8 cellular contexts compared by ENCODE assay signal in the genomic region with DNA sequence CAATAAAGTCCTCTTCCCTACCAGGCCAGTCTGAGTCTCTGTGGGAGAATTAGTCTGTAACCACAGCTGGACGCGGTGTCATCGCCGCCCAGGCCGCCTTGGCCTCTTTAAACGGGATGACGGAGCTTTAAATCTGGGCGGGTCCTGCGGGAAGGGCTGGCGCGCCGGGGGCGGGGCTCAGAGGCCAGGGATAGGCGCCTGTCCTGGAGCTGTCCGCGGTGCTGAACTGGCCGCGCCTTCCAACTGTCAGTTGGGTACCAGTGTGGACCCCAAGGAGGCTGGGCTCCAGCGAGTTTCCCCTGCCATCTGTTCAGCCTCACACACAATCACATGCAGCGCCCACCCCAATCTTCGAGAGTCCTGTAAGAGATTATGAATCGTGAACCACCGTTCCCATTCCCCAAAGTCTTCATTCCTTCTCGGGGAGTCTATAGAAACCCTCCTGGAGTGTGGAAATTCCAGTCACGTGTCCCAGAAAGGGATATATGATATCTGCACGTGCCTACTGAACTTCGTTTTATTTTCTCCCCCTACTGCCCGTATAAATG. TPM values are rescaled to one million over a fixed set of nuclear protein-coding genes. Genes with fewer than 3 reads are reported as not detected.
DNase-seq lines count a peak whose midpoint lies in the region; ATAC-seq and TF ChIP-seq lines count a peak whose summit lies in the region.

No MANE protein-coding gene starts in this region.

- no peak overlapping the region for H2BK20ac ChIP-seq in H9 (ENCODE audit: low read depth, low read length, poor library complexity, severe bottlenecking)

- H3K4ac ChIP-seq in H9 (ENCODE audit: low read depth, low read length): no peak overlapping the region

- no peak overlapping the region for H4K91ac ChIP-seq in H9 (ENCODE audit: insufficient read length, low read depth, low read length)

- H3K56ac ChIP-seq in H9 (ENCODE audit: insufficient read length, low read depth, low read length): no peak overlapping the region

- no peak overlapping the region for H3T11ph ChIP-seq in H9 (ENCODE audit: low read length)

- H2BK15ac ChIP-seq in H9 (ENCODE audit: low read depth, low read length): no peak overlapping the region

- H3K27me3 ChIP-seq in H9 (ENCODE audit: insufficient read depth, low read length): no peaks in the 10 kb centered on the region

- H3K36me3 Mint-ChIP-seq in H9 (ENCODE audit: insufficient read depth in 1 of 3, low read depth in 3 of 3): peaks cover 3 to 6% (median 3%) of the 10 kb centered on the region in 3 experiments; a peak in 5 of 7 replicates
- no peaks in the 10 kb centered on the region for H3K36me3 Mint-ChIP-seq in activated T-cell treated with anti-CD3 and anti-CD28 coated beads, Interleukin-2, amount 50 U/mL, for 4 hours (ENCODE audit: insufficient read depth)

- no peak overlapping the region for H2AFZ ChIP-seq in H9 (ENCODE audit: low read length)

- no peaks in the 10 kb centered on the region; a peak in 2 of 5 replicates for H3K9me3 Mint-ChIP-seq in H9
- H3K9me3 Mint-ChIP-seq in activated T-cell treated with anti-CD3 and anti-CD28 coated beads, Interleukin-2, amount 50 U/mL, for 4 hours: no peaks in the 10 kb centered on the region

- no peak overlapping the region for H2BK5ac ChIP-seq in H9 (ENCODE audit: insufficient read length, low read length)

- H3K4me1 Mint-ChIP-seq in H9: peaks cover 6 to 17% of the 10 kb centered on the region in 2 experiments
- H3K4me1 Mint-ChIP-seq in activated T-cell treated with anti-CD3 and anti-CD28 coated beads, Interleukin-2, amount 50 U/mL, for 4 hours (ENCODE audit: low read depth): peaks cover 8% of the 10 kb centered on the region

- peak; percentile 95 for DNase-seq in AG08396 (ENCODE audit: low spot score)
- peak; percentile 94 for DNase-seq in H9
- peak; percentile 97 for DNase-seq in OCI-M1 (lab: John Stamatoyannopoulos, UW)
- DNase-seq in activated T-cell treated with anti-CD3 and anti-CD28 coated beads, Interleukin-2, amount 50 U/mL, for 4 hours: peak; percentile 57
- DNase-seq in epithelial cell of prostate (ENCODE audit: low read depth, low spot score): peak; percentile 59
- peak; percentile 94 for DNase-seq in myocyte (ENCODE audit: low read depth)
- DNase-seq in stromal cell of bone marrow (ENCODE audit: low read depth): peak; percentile 85

- no peak overlapping the region for H3K23ac ChIP-seq in H9 (ENCODE audit: insufficient read length, low read depth, low read length)

- no peak overlapping the region for H4K5ac ChIP-seq in H9 (ENCODE audit: insufficient read length, low read depth, low read length)

- peak overlapping the region; percentile 27 to 58; a peak in 4 of 5 replicates for H3K4me3 Mint-ChIP-seq in H9
- H3K4me3 Mint-ChIP-seq in activated T-cell treated with anti-CD3 and anti-CD28 coated beads, Interleukin-2, amount 50 U/mL, for 4 hours: no peak overlapping the region

- H3K4me2 ChIP-seq in H9 (ENCODE audit: insufficient read depth, insufficient read length, low read length): no peak overlapping the region

- ATAC-seq in activated T-cell treated with anti-CD3 and anti-CD28 coated beads, Interleukin-2, amount 50 U/mL, for 4 hours: peak; percentile 89 to 95
- ATAC-seq in HG03045 (IDR thresholded peaks at IDR 0.05; ENCODE audit: unreplicated experiment): no peak

- H3K79me1 ChIP-seq in H9 (ENCODE audit: insufficient read depth, low read depth, low read length, poor library complexity, severe bottlenecking): no peaks in the 10 kb centered on the region

- no peaks in the 10 kb centered on the region for H3K79me2 ChIP-seq in H9 (ENCODE audit: insufficient read depth, low read length)

- WGBS in H9 (ENCODE audit: extremely low coverage, insufficient read length, low lambda C conversion rate): no CpG with 5 or more reads among the region's 28 CpGs

- no peak overlapping the region for H2BK12ac ChIP-seq in H9 (ENCODE audit: insufficient read length, low read depth, low read length)

- no peak overlapping the region for H3K18ac ChIP-seq in H9 (ENCODE audit: insufficient read length, low read depth, low read length)

- no peak overlapping the region for H3K9ac ChIP-seq in H9 (ENCODE audit: extremely low read depth, insufficient read length, low read length)

- H3K9me3 ChIP-seq in H9 (ENCODE audit: control insufficient read depth, low read depth, low read length): no peaks in the 10 kb centered on the region

- peaks cover 11% of the 10 kb centered on the region for H3K27me3 Mint-ChIP-seq in H9 (ENCODE audit: low read depth)
- H3K27me3 Mint-ChIP-seq in activated T-cell treated with anti-CD3 and anti-CD28 coated beads, Interleukin-2, amount 50 U/mL, for 4 hours (ENCODE audit: low read depth): peaks cover 36% of the 10 kb centered on the region

- H3K23me2 ChIP-seq in H9 (ENCODE audit: insufficient read length, low read depth, low read length, poor library complexity, severe bottlenecking): no peaks in the 10 kb centered on the region

- peak overlapping the region in 1 of 3 experiments; percentile 59; a peak in 2 of 7 replicates for H3K27ac Mint-ChIP-seq in H9

- no peak overlapping the region for H2BK120ac ChIP-seq in H9 (ENCODE audit: low read depth, low read length, poor library complexity, severe bottlenecking)

- no peak overlapping the region for H3K14ac ChIP-seq in H9 (ENCODE audit: insufficient read depth, low read length)

- H2AK5ac ChIP-seq in H9 (ENCODE audit: insufficient read length, low read length): no peak overlapping the region

- peaks cover 2% of the 10 kb centered on the region; the same call in 1 of the 2 replicates for H3K4me1 ChIP-seq in H9 (ENCODE audit: insufficient read depth, low read length)

- H3K27ac ChIP-seq in H9 (ENCODE audit: insufficient read length, low read depth, low read length) (no peak overlapping the region), epithelial cell of prostate (no peak overlapping the region)

- no peak for TF ChIP-seq CTCF in H9 (conservative IDR thresholded peaks at IDR 0.05)

- H4K8ac ChIP-seq in H9 (replicated peaks; ENCODE audit: insufficient read length, low read depth, low read length): no peak overlapping the region

- no peaks in the 10 kb centered on the region for H4K20me1 ChIP-seq in H9 (ENCODE audit: control insufficient read depth, insufficient read depth, insufficient read length)

RNA-seq across cellular contexts. Expression of gene APLP1, which starts 11.5 kb away (rescaled TPM):
- 29.9 and 36.9 TPM in 2 replicates for total RNA-seq in H9 (2021)
- total RNA-seq in activated T-cell treated with anti-CD3 and anti-CD28 coated beads, Interleukin-2, amount 50 U/mL, for 4 hours: under 1 TPM in 2 of 3 donors, not detected in 1; 0.24 to 0.34 TPM
- total RNA-seq in myocyte: 10.4 and 30.5 TPM in 2 replicates
- polyA plus RNA-seq in myocyte (2012): 51.7 TPM

RNA-seq across cellular contexts. Expression of gene NFKBID, which starts 20.5 kb away (rescaled TPM):
- total RNA-seq in H9 (2021) (18.4 and 18.8 TPM in 2 replicates), myocyte (1.2 and 2.2 TPM in 2 replicates)
- 100 to 1,000 TPM; 138 to 149 (median 142) TPM for total RNA-seq in activated T-cell treated with anti-CD3 and anti-CD28 coated beads, Interleukin-2, amount 50 U/mL, for 4 hours
- polyA plus RNA-seq in myocyte (2012): 2.8 TPM

RNA-seq across cellular contexts. Expression of gene HCST, which starts 22.5 kb away (rescaled TPM):
- total RNA-seq in H9 (2021) (0.68 and 1.8 TPM in 2 replicates), myocyte (not detected in 2 replicates)
- total RNA-seq in activated T-cell treated with anti-CD3 and anti-CD28 coated beads, Interleukin-2, amount 50 U/mL, for 4 hours: 10 to 100 TPM; 22.6 to 37.1 (median 24.0) TPM
- polyA plus RNA-seq in myocyte (2012): 2.5 TPM

RNA-seq across cellular contexts. Expression of gene KIRREL2, which starts 23.1 kb away (rescaled TPM):
- total RNA-seq in H9 (2021): 3.1 and 3.6 TPM in 2 replicates
- under 1 TPM; 0.24 to 0.92 (median 0.86) TPM for total RNA-seq in activated T-cell treated with anti-CD3 and anti-CD28 coated beads, Interleukin-2, amount 50 U/mL, for 4 hours
- not detected in 2 replicates for total RNA-seq in myocyte
- not detected for polyA plus RNA-seq in myocyte (2012)

RNA-seq across cellular contexts. Expression of gene NPHS1, which starts 27.5 kb away (rescaled TPM):
- 0.83 and 1.1 TPM in 2 replicates for total RNA-seq in H9 (2021)
- total RNA-seq in activated T-cell treated with anti-CD3 and anti-CD28 coated beads, Interleukin-2, amount 50 U/mL, for 4 hours: under 1 TPM in 2 of 3 donors, not detected in 1; 0.13 to 0.16 TPM
- not detected in 2 replicates for total RNA-seq in myocyte
- not detected for polyA plus RNA-seq in myocyte (2012)
